Comparison of ENCODE assay signal across 29 cellular contexts in the genomic region with DNA sequence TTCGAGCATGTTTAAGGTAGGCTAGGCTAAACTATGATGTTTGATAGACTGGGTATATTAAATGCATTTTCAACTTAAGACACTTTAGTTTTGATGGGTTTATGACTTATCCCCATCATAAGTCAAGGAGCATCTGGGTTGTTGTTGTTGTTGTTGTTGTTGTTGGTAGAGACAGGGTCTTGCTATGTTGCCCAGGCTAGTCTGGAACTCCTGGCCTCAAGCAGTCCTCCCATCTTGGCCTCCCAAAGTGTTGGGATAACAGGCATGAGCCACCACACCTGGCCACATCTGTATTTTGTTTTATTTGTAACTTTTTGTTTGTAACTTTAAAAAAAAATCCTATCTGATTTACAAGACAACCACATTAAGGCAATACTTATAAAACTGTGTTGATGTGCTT. TPM values are rescaled to one million over a fixed set of nuclear protein-coding genes. Genes with fewer than 3 reads are reported as not detected.
"Had no signal": no experiment of that assay in that cellular context is flagged by ENCODE, and none has a peak within 500 bp of the region (broad histone marks: within the 10 kb centered on the region; RNA-seq: fewer than 3 reads in every experiment).

No MANE protein-coding gene starts in this region.

- H3K4me1 ChIP-seq: ascending aorta had no signal

- FAIRE-seq: bronchial epithelial cell, TTC549 had no signal

- ATAC-seq: activated CD8-positive, alpha-beta T cell treated with anti-CD3 and anti-CD28 coated beads for 36 hours; activated naive CD8-positive, alpha-beta T cell treated with anti-CD3 and anti-CD28 coated beads, Interleukin-2, amount 50 U/mL, for 24 hours had no signal

- H3K4me3 ChIP-seq: ascending aorta, cardiac muscle cell had no signal

- H3K9me3 ChIP-seq: ascending aorta had no signal

- DNase-seq: activated B cell treated with CpG ODN at 0.5 μM for 24 hours; activated CD4-positive, alpha-beta memory T cell treated with anti-CD3 and anti-CD28 coated beads for 36 hours; activated CD4-positive, alpha-beta T cell treated with anti-CD3 and anti-CD28 coated beads for 4 hours; activated CD4-positive, alpha-beta T cell treated with anti-CD3 and anti-CD28 coated beads, Interleukin-2, amount 10 ng/mL, durations not matched to agents 24 days and 14 days; activated CD4-positive, alpha-beta T cell treated with anti-CD3 and anti-CD28 coated beads, Interleukin-2, amount 50 U/mL, for 1 hour; activated CD4-positive, alpha-beta T cell treated with anti-CD3 and anti-CD28 coated beads, Interleukin-2, amount 50 U/mL, for 4 hours; activated CD4-positive, CD25-positive, alpha-beta regulatory T cell treated with anti-CD3 and anti-CD28 coated beads, Interleukin-2, amount 50 U/mL, for 72 hours; activated CD8-positive, alpha-beta memory T cell treated with anti-CD3 and anti-CD28 coated beads, Interleukin-2, amount 50 U/mL, for 4 hours; activated CD8-positive, alpha-beta T cell treated with anti-CD3 and anti-CD28 coated beads for 36 hours; activated effector memory CD4-positive, alpha-beta T cell treated with Interleukin-2 at 50 U/mL for 16 hours; activated gamma-delta T cell; activated naive CD4-positive, alpha-beta T cell treated with anti-CD3 and anti-CD28 coated beads, Interleukin-2, amount 10 ng/mL, durations not matched to agents 7 days and 5 days; activated naive CD4-positive, alpha-beta T cell treated with Interleukin-2 at 50 U/mL for 16 hours; activated naive CD8-positive, alpha-beta T cell treated with anti-CD3 and anti-CD28 coated beads, Interleukin-2, amount 10 ng/mL, durations not matched to agents 7 days and 5 days; activated naive CD8-positive, alpha-beta T cell treated with anti-CD3 and anti-CD28 coated beads, Interleukin-2, amount 50 U/mL, for 24 hours; activated T-cell treated with anti-CD3 and anti-CD28 coated beads, Interleukin-2, amount 50 U/mL, for 24 hours; activated T-cell treated with anti-CD3 and anti-CD28 coated beads, Interleukin-2, amount 50 U/mL, for 48 hours; amygdala; anterior cingulate cortex; caudate nucleus; cerebellar nuclear complex; T-helper 1 cell; T-helper 2 cell; T-helper 9 cell; WERI-Rb-1 had no signal

- H3K27me3 ChIP-seq: ascending aorta, cardiac muscle cell had no signal

- H3K27ac ChIP-seq: ascending aorta, cardiac muscle cell, WERI-Rb-1 had no signal

RNA-seq across cellular contexts. Expression of a gene that starts 54.1 kb away (rescaled TPM):
- total RNA-seq: ascending aorta had no signal
